In genomic region chr7:35691827-35692307, GRCh38 we compare ENCODE assay signal across 9 cellular contexts. TPM values are rescaled to one million over a fixed set of nuclear protein-coding genes. Genes with fewer than 3 reads are reported as not detected.
DNase-seq lines count a peak whose midpoint lies in the region; ATAC-seq and TF ChIP-seq lines count a peak whose summit lies in the region.
"Had no signal": no experiment of that assay in that cellular context is flagged by ENCODE, and none has a peak within 500 bp of the region (broad histone marks: within the 10 kb centered on the region; RNA-seq: fewer than 3 reads in every experiment).

No MANE protein-coding gene starts in this region.

- H3K4me1 Mint-ChIP-seq in CD4-positive, alpha-beta T cell (ENCODE audit: low read depth), result peaks cover 90% of the 10 kb centered on the region
- H3K4me1 Mint-ChIP-seq in activated T-helper 17 cell treated with anti-CD3 and anti-CD28 coated beads, Interleukin-2, amount 50 U/mL, for 72 hours, result peaks cover 53% of the 10 kb centered on the region

- TF ChIP-seq CTCF in CD4-positive, alpha-beta T cell (IDR thresholded peaks at IDR 0.05), result no peak

- intact Hi-C loops in CD4-positive, alpha-beta T cell (cut with DNase I, micrococcal nuclease), result loop anchor here (5.0 to 10.0 kb wide), 3 partner anchors 45 to 657 kb away; partner anchors contain the start of genes DPY19L1 (in 1 of the 2) and EEPD1 (in 1 of the 2)
- intact Hi-C loops in left ventricle myocardium superior (cut with micrococcal nuclease), result no loop called here

- DNase-seq in CD4-positive, alpha-beta T cell, result peak in 8 of 10 experiments; percentile 16 to 52 (median 28)
- DNase-seq in left ventricle myocardium superior (no peak), NCI-H748 treated with DMSO at 0.1 percent for 48 hours (lab: John Stamatoyannopoulos, UW) (no peak), AG20443 (ENCODE audit: low spot score) (no peak), nucleus accumbens (lab: John Stamatoyannopoulos, UW) (no peak)
- peak; percentile 6 to 58 (median 42) for DNase-seq in stimulated activated naive CD4-positive, alpha-beta T cell (lab: John Stamatoyannopoulos, UW)

- H3K27ac ChIP-seq in CD4-positive, alpha-beta T cell (ENCODE audit: low read depth, low read length), result peak overlapping the region; percentile 39
- H3K27ac ChIP-seq: body of pancreas had no signal

- peak; percentile 35 for ATAC-seq in CD4-positive, alpha-beta T cell (ENCODE audit: poor library complexity)
- peak; percentile 11 for ATAC-seq in HG03175 (IDR thresholded peaks at IDR 0.05; ENCODE audit: unreplicated experiment)
- ATAC-seq in activated T-helper 17 cell treated with anti-CD3 and anti-CD28 coated beads, Interleukin-2, amount 50 U/mL, for 72 hours (replicated peaks), result peak; percentile 17
- peak; percentile 23 for ATAC-seq in left ventricle myocardium superior
- ATAC-seq: body of pancreas had no signal

- H3K27me3 Mint-ChIP-seq in CD4-positive, alpha-beta T cell, result no peaks in the 10 kb centered on the region
- H3K27me3 Mint-ChIP-seq in activated T-helper 17 cell treated with anti-CD3 and anti-CD28 coated beads, Interleukin-2, amount 50 U/mL, for 72 hours, result no peaks in the 10 kb centered on the region

- H3K36me3 Mint-ChIP-seq in CD4-positive, alpha-beta T cell (ENCODE audit: low read depth), result peaks cover 76% of the 10 kb centered on the region
- peaks cover 40% of the 10 kb centered on the region for H3K36me3 Mint-ChIP-seq in activated T-helper 17 cell treated with anti-CD3 and anti-CD28 coated beads, Interleukin-2, amount 50 U/mL, for 72 hours (ENCODE audit: low read depth)

- peak overlapping the region; percentile 85 for H3K4me3 Mint-ChIP-seq in CD4-positive, alpha-beta T cell
- peak overlapping the region; percentile 85 for H3K4me3 Mint-ChIP-seq in activated T-helper 17 cell treated with anti-CD3 and anti-CD28 coated beads, Interleukin-2, amount 50 U/mL, for 72 hours

- H3K27me3 ChIP-seq in CD4-positive, alpha-beta T cell (ENCODE audit: control insufficient read depth, insufficient read depth, low read length), result no peaks in the 10 kb centered on the region
- H3K27me3 ChIP-seq: body of pancreas had no signal

- POLR2A ChIA-PET in CD4-positive, alpha-beta T cell (lab: Charles Lee), result interaction anchor here (0.6 to 9.1 kb wide), 5 partner anchors 15 to 111 kb away, joined by 3 to 175 read pairs (median 4); partner anchors contain the start of gene SEPTIN7

- CTCF ChIA-PET in CD4-positive, alpha-beta T cell (lab: Charles Lee), result interaction anchor here (1.0 to 1.7 kb wide), 5 partner anchors 15 to 33 kb away, joined by 3 to 4 read pairs (median 3); no protein-coding TSS in a partner anchor

- no peaks in the 10 kb centered on the region for H3K9me3 ChIP-seq in CD4-positive, alpha-beta T cell (ENCODE audit: control insufficient read depth, low read length)
- H3K9me3 ChIP-seq: body of pancreas had no signal

- H3K9me3 Mint-ChIP-seq in CD4-positive, alpha-beta T cell, result no peaks in the 10 kb centered on the region
- H3K9me3 Mint-ChIP-seq in activated T-helper 17 cell treated with anti-CD3 and anti-CD28 coated beads, Interleukin-2, amount 50 U/mL, for 72 hours, result no peaks in the 10 kb centered on the region

- H3K27ac Mint-ChIP-seq in CD4-positive, alpha-beta T cell, result peak overlapping the region; percentile 99
- H3K27ac Mint-ChIP-seq in activated T-helper 17 cell treated with anti-CD3 and anti-CD28 coated beads, Interleukin-2, amount 50 U/mL, for 72 hours, result peak overlapping the region; percentile 86

RNA-seq across cellular contexts. Expression of gene HERPUD2, which starts 3.1 kb away (rescaled TPM):
- total RNA-seq in CD4-positive, alpha-beta T cell, result 100 to 1,000 TPM; 113 to 127 TPM
- 10 to 100 TPM; 25.3 to 27.4 TPM for total RNA-seq in activated T-helper 17 cell treated with anti-CD3 and anti-CD28 coated beads, Interleukin-2, amount 50 U/mL, for 72 hours
- 15.0 TPM for total RNA-seq in left ventricle myocardium superior

Comparison
In these comparisons a context has a peak if more than half of its experiments do, and no peak if none do; other contexts are left out.
1. DNase-seq: peak in CD4-positive, alpha-beta T cell (8 of 10) and stimulated activated naive CD4-positive, alpha-beta T cell (6 of 6); none in left ventricle myocardium superior (single experiment), NCI-H748 treated with DMSO at 0.1 percent for 48 hours (single experiment), AG20443 (single experiment) and nucleus accumbens (0 of 56).
2. Peak in every context shown above with its lines, with median percentiles within 50 percentile points of each other: ATAC-seq.